ENCODE assay signal across 31 cellular contexts in the genomic region with DNA sequence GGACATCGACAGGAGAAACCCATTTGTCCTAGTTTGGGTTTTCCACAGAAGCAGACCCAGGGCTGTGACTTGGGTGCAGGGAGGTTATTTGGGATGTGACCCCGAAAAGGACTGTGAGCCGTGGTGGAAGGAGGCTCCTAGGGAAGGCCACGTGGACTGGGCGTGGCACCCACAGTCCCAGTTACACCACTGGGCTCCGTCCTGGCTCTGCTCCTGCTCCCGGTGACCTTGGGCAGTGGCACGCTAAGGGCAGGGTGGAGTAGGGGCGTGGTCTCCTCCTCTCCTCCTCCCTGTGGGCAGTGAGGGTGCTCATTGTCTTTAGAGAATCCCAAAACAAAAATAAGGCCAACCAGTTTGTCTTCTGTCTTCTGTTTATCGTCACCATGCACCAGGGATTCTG.
A peak's percentile ranks its signal among the peaks of the same experiment; 100 is the strongest.
DNase-seq lines count a peak whose midpoint lies in the region; ATAC-seq, FAIRE-seq and TF ChIP-seq lines count a peak whose summit lies in the region.
"Had no signal": no experiment of that assay in that cellular context is flagged by ENCODE, and none has a peak within 500 bp of the region (broad histone marks: within the 10 kb centered on the region; RNA-seq: fewer than 3 reads in every experiment).

No MANE protein-coding gene starts in this region.

- H3K27me3 ChIP-seq in heart left ventricle (no peaks in the 10 kb centered on the region), H1 (replicated peaks in 1 of 4; ENCODE audit: control insufficient read depth in 3 of 4, extremely low read depth in 1 of 4, insufficient read depth in 3 of 4, low read length in 3 of 4) (no peaks in the 10 kb centered on the region), upper lobe of right lung (no peaks in the 10 kb centered on the region)
- H3K27me3 ChIP-seq: BE2C, dorsolateral prefrontal cortex, gastroesophageal sphincter, tibial nerve had no signal

- H3K4me2 ChIP-seq in H1 (ENCODE audit: insufficient read depth in 1 of 2, low read depth in 2 of 2, low read length in 2 of 2), result no peak overlapping the region
- H3K4me2 ChIP-seq: PC-9 had no signal

- H2BK20ac ChIP-seq in H1 (ENCODE audit: low read length), result no peak overlapping the region

- H3K4me3 ChIP-seq in heart left ventricle, result no peak overlapping the region
- no peak overlapping the region for H3K4me3 ChIP-seq in H1 (ENCODE audit: extremely low read depth in 1 of 4, insufficient read depth in 2 of 4, low read depth in 3 of 4, low read length in 4 of 4)
- H3K4me3 ChIP-seq in mucosa of descending colon, result no peak overlapping the region
- H3K4me3 ChIP-seq in upper lobe of right lung, result no peak overlapping the region
- H3K4me3 ChIP-seq: dorsolateral prefrontal cortex, gastroesophageal sphincter, GM12878, PC-9, tibial nerve had no signal

- no peaks in the 10 kb centered on the region for H3K36me3 Mint-ChIP-seq in T-cell

- no peaks in the 10 kb centered on the region for H3K79me1 ChIP-seq in H1 (ENCODE audit: low read depth, low read length)

- no peak overlapping the region for H4K5ac ChIP-seq in H1 (ENCODE audit: insufficient read length, low read depth, low read length)

- POLR2A ChIA-PET in H1 (lab: Charles Lee; ENCODE audit: partially characterized antibody) (interaction anchor here (0.8 kb wide), 1 partner anchor 190 kb away, joined by 3 read pairs; a partner anchor contains a TSS), T-cell (lab: Charles Lee) (no interaction called here)

- H3K9me3 ChIP-seq in heart left ventricle, result no peaks in the 10 kb centered on the region
- H3K9me3 ChIP-seq in H1 (ENCODE audit: insufficient read depth in 2 of 2, low read depth in 1 of 2, low read length in 1 of 2), result no peaks in the 10 kb centered on the region
- no peaks in the 10 kb centered on the region for H3K9me3 ChIP-seq in mucosa of descending colon
- H3K9me3 ChIP-seq in upper lobe of right lung, result no peaks in the 10 kb centered on the region
- H3K9me3 ChIP-seq: BE2C, gastroesophageal sphincter, tibial nerve had no signal

- no peak overlapping the region for H3K9ac ChIP-seq in H1 (replicated peaks in 1 of 4; ENCODE audit: extremely low read depth in 1 of 4, low read depth in 3 of 4, low read length in 3 of 4)

- H3K14ac ChIP-seq in H1 (ENCODE audit: insufficient read length), result no peak overlapping the region

- no peak overlapping the region for H2AK5ac ChIP-seq in H1 (ENCODE audit: low read depth, low read length)

- H3K23me2 ChIP-seq in H1 (ENCODE audit: low read depth, low read length), result no peaks in the 10 kb centered on the region; the same call in 1 of the 2 replicates

- H3K18ac ChIP-seq in H1 (ENCODE audit: extremely low read depth, low read length), result no peak overlapping the region; the same call in 1 of the 2 replicates

- no peak overlapping the region for H3K27ac ChIP-seq in heart left ventricle
- H3K27ac ChIP-seq in H1 (ENCODE audit: low read depth, low read length), result no peak overlapping the region
- H3K27ac ChIP-seq in upper lobe of right lung, result no peak overlapping the region
- H3K27ac ChIP-seq: dorsolateral prefrontal cortex, gastroesophageal sphincter, PC-9, tibial nerve, WERI-Rb-1 had no signal

- H3K27ac Mint-ChIP-seq in T-cell, result no peak overlapping the region
- H3K27ac Mint-ChIP-seq: progenitor cell of endocrine pancreas; stimulated activated naive CD8-positive, alpha-beta T cell treated with anti-CD3 and anti-CD28 coated beads, Interleukin-15, amount 100 ng/mL, for 72 hours had no signal

- no peak overlapping the region for H2BK15ac ChIP-seq in H1 (ENCODE audit: low read length)

- H3K36me3 ChIP-seq in heart left ventricle, result no peaks in the 10 kb centered on the region
- H3K36me3 ChIP-seq in H1 (ENCODE audit: control insufficient read depth in 2 of 4, insufficient read depth in 4 of 4, low read length in 3 of 4), result no peaks in the 10 kb centered on the region
- no peaks in the 10 kb centered on the region for H3K36me3 ChIP-seq in mucosa of descending colon (ENCODE audit: low read depth)
- no peaks in the 10 kb centered on the region for H3K36me3 ChIP-seq in upper lobe of right lung
- H3K36me3 ChIP-seq: BE2C, gastroesophageal sphincter, tibial nerve, WERI-Rb-1 had no signal

- no peak for FAIRE-seq in H1 (lab: Jason Lieb, UNC)
- FAIRE-seq: GM12878 had no signal

- no peaks in the 10 kb centered on the region for H3K27me3 Mint-ChIP-seq in T-cell
- H3K27me3 Mint-ChIP-seq: stimulated activated naive CD8-positive, alpha-beta T cell treated with anti-CD3 and anti-CD28 coated beads, Interleukin-15, amount 100 ng/mL, for 72 hours had no signal

- H2BK12ac ChIP-seq in H1 (ENCODE audit: low read depth, low read length), result peak overlapping the region; percentile 60; the same call in 1 of the 2 replicates

- H3K4me3 Mint-ChIP-seq in T-cell, result no peak overlapping the region
- H3K4me3 Mint-ChIP-seq: neural crest cell; stimulated activated naive CD8-positive, alpha-beta T cell treated with anti-CD3 and anti-CD28 coated beads, Interleukin-15, amount 100 ng/mL, for 72 hours had no signal

- peaks cover 0 to 3% of the 10 kb centered on the region in 2 experiments; a peak in 1 of 4 replicates for H3K79me2 ChIP-seq in H1 (ENCODE audit: control insufficient read depth in 1 of 2, insufficient read depth in 2 of 2, low read length in 2 of 2)

- H4K8ac ChIP-seq in H1 (ENCODE audit: extremely low read depth, insufficient read depth, low read length), result no peak overlapping the region; the same call in 1 of the 2 replicates

- TF ChIP-seq RAD21 in H1 (IDR thresholded peaks at IDR 0.05 in 1 of 2, conservative IDR thresholded peaks at IDR 0.05 in 1 of 2; ENCODE audit: low read depth in 2 of 2, low read length in 2 of 2), result no peak

- no peak overlapping the region for H3K4ac ChIP-seq in H1 (replicated peaks; ENCODE audit: insufficient read length, low read depth, low read length)

- H3K23ac ChIP-seq in H1 (ENCODE audit: insufficient read length), result no peak overlapping the region

- peak in 3 of 4 donors; percentile 53 to 68 (median 60) for ATAC-seq in heart left ventricle
- no peak for ATAC-seq in Right ventricle myocardium inferior
- ATAC-seq in mucosa of descending colon, result peak; percentile 64
- peak; percentile 38 for ATAC-seq in upper lobe of right lung
- ATAC-seq in T-cell (replicated peaks in 1 of 4), result no peak
- ATAC-seq: gastroesophageal sphincter; stimulated activated naive CD8-positive, alpha-beta T cell treated with anti-CD3 and anti-CD28 coated beads, Interleukin-15, amount 100 ng/mL, for 72 hours had no signal

- H2AFZ ChIP-seq in H1 (ENCODE audit: low read length), result no peak overlapping the region
- H2AFZ ChIP-seq: PC-9 had no signal

- peaks cover 0 to 10% (median 0%) of the 10 kb centered on the region in 3 donors for H3K4me1 Mint-ChIP-seq in T-cell
- H3K4me1 Mint-ChIP-seq: neural crest cell; stimulated activated naive CD8-positive, alpha-beta T cell treated with anti-CD3 and anti-CD28 coated beads, Interleukin-15, amount 100 ng/mL, for 72 hours had no signal

- intact Hi-C loops in heart left ventricle (cut with DNase I), result loop anchor here in 1 of 10 donors (10.0 kb wide), 1 partner anchor 60 kb away; no protein-coding TSS in a partner anchor
- intact Hi-C loops in Right ventricle myocardium inferior (cut with DNase I), result no loop called here
- intact Hi-C loops in mucosa of descending colon (cut with DNase I, micrococcal nuclease), result no loop called here
- intact Hi-C loops in upper lobe of right lung (cut with DNase I), result no loop called here

- H3K9me3 Mint-ChIP-seq in T-cell, result no peaks in the 10 kb centered on the region
- H3K9me3 Mint-ChIP-seq: neural crest cell; stimulated activated naive CD8-positive, alpha-beta T cell treated with anti-CD3 and anti-CD28 coated beads, Interleukin-15, amount 100 ng/mL, for 72 hours had no signal

- H3K4me1 ChIP-seq in heart left ventricle, result no peaks in the 10 kb centered on the region
- no peaks in the 10 kb centered on the region for H3K4me1 ChIP-seq in H1 (replicated peaks in 1 of 4; ENCODE audit: control insufficient read depth in 3 of 4, insufficient read depth in 4 of 4, low read length in 3 of 4)
- peaks cover 2% of the 10 kb centered on the region for H3K4me1 ChIP-seq in mucosa of descending colon (ENCODE audit: low read depth)
- no peaks in the 10 kb centered on the region for H3K4me1 ChIP-seq in upper lobe of right lung
- H3K4me1 ChIP-seq: BE2C, gastroesophageal sphincter, tibial nerve had no signal

- TF ChIP-seq CTCF in heart left ventricle (IDR thresholded peaks at IDR 0.05), result no peak
- no peak for TF ChIP-seq CTCF in H1 (IDR thresholded peaks at IDR 0.05; ENCODE audit: control extremely low read depth in 1 of 3, insufficient read depth in 1 of 3, low read depth in 1 of 3, low read length in 3 of 3)
- no peak for TF ChIP-seq CTCF in mucosa of descending colon (IDR thresholded peaks at IDR 0.05)
- TF ChIP-seq CTCF in upper lobe of right lung (IDR thresholded peaks at IDR 0.05), result no peak

- no peak for TF ChIP-seq EP300 in H1 (IDR thresholded peaks at IDR 0.05; ENCODE audit: borderline replicate concordance in 1 of 2, low read depth in 2 of 2, low read length in 2 of 2)

- DNase-seq in heart left ventricle (no peak), Right ventricle myocardium inferior (ENCODE audit: missing footprints) (no peak), H1 (ENCODE audit: low read depth in 1 of 2, low spot score in 2 of 2) (no peak), mucosa of descending colon (peak; percentile 47 to 69 (median 62)), upper lobe of right lung (no peak), T-cell (no peak), superior temporal gyrus (ENCODE audit: extremely low spot score) (no peak), putamen (ENCODE audit: low spot score) (no peak)
- DNase-seq: ACHN; activated CD4-positive, alpha-beta T cell treated with anti-CD3 and anti-CD28 coated beads for 48 hours; activated gamma-delta T cell; activated T-cell treated with anti-CD3 and anti-CD28 coated beads, Interleukin-2, amount 50 U/mL, for 1 hour; BE2C; dorsolateral prefrontal cortex; GOT3; hypothalamus; Kasumi-1; NCI-H1694; NCI-H2171 treated with DMSO at 0.1 percent for 48 hours; NCI-H524; PC-9; SHP77; stimulated activated CD8-positive, alpha-beta memory T cell treated with anti-CD3 and anti-CD28 coated beads, Interleukin-4, amount 100 ng/mL, for 48 hours; stimulated activated naive CD8-positive, alpha-beta T cell treated with anti-CD3 and anti-CD28 coated beads, Interleukin-15, amount 100 ng/mL, for 72 hours; T1000; WERI-Rb-1 had no signal

- CTCF ChIA-PET in H1 (lab: Charles Lee; ENCODE audit: partially characterized antibody), result no interaction called here
- CTCF ChIA-PET in T-cell (lab: Charles Lee), result interaction anchor here in 1 of 2 donors (0.6 kb wide), 1 partner anchor 351 kb away, joined by 3 read pairs; no protein-coding TSS in a partner anchor

- peaks cover 0 to 3% of the 10 kb centered on the region in 2 experiments for H4K20me1 ChIP-seq in H1 (replicated peaks in 1 of 2; ENCODE audit: control insufficient read depth in 1 of 2, insufficient read depth in 2 of 2, low read length in 2 of 2)

- H4K91ac ChIP-seq in H1 (replicated peaks; ENCODE audit: insufficient read length, low read length), result no peak overlapping the region

- no peak overlapping the region for H2BK120ac ChIP-seq in H1 (replicated peaks; ENCODE audit: low read depth, low read length)

- no peak overlapping the region for H2BK5ac ChIP-seq in H1 (ENCODE audit: low read depth, low read length)

- WGBS in heart left ventricle, 4 donors, result 69 to 75% (median 70%) methylated on average over 5 to 10 of the region's 10 CpGs
- 83% methylated on average over 10 of the region's 10 CpGs; no CpG with 5 or more reads in 1 of the 2 experiments for WGBS in H1 (ENCODE audit: extremely low coverage in 1 of 2, insufficient coverage in 1 of 2, insufficient read length in 1 of 2, insufficient replicate concordance in 2 of 2, low coverage in 1 of 2, low lambda C conversion rate in 2 of 2, missing lambda C conversion rate in 1 of 2), 2 experiments

- TF ChIP-seq POLR2A in heart left ventricle (IDR thresholded peaks at IDR 0.05), result no peak
- no peak for TF ChIP-seq POLR2A in H1 (IDR thresholded peaks at IDR 0.05; ENCODE audit: control extremely low read depth in 1 of 2, low read depth in 2 of 2, low read length in 2 of 2)

- no peak overlapping the region for H3K56ac ChIP-seq in H1 (replicated peaks; ENCODE audit: insufficient read length, low read depth, low read length)

Comparison
In these comparisons a context has a peak if more than half of its experiments do, and no peak if none do; other contexts are left out.
1. ATAC-seq: peak in heart left ventricle (3 of 4), mucosa of descending colon (single experiment) and upper lobe of right lung (single experiment); none in Right ventricle myocardium inferior (single experiment) and T-cell (0 of 4).
2. DNase-seq: peak in mucosa of descending colon (3 of 3); none in heart left ventricle (0 of 5), Right ventricle myocardium inferior (single experiment), H1 (0 of 2), upper lobe of right lung (single experiment), T-cell (0 of 34), superior temporal gyrus (single experiment) and putamen (single experiment).